14 cellular contexts compared by ENCODE assay signal in genomic region chr19:17325881-17326594, GRCh38. TPM values are rescaled to one million over a fixed set of nuclear protein-coding genes. Genes with fewer than 3 reads are reported as not detected.
DNase-seq lines count a peak whose midpoint lies in the region; ATAC-seq, FAIRE-seq and TF ChIP-seq lines count a peak whose summit lies in the region.
"Had no signal": no experiment of that assay in that cellular context is flagged by ENCODE, and none has a peak within 500 bp of the region (broad histone marks: within the 10 kb centered on the region; RNA-seq: fewer than 3 reads in every experiment).

No MANE protein-coding gene starts in this region.

- intact Hi-C loops in HepG2 (cut with micrococcal nuclease; ENCODE audit: unreplicated experiment): no loop called here

- peaks cover 0 to 7% (median 0%) of the 10 kb centered on the region in 4 donors for H3K36me3 ChIP-seq in liver (ENCODE audit: control insufficient read depth in 4 of 4, insufficient read depth in 3 of 4, low read depth in 1 of 4, low read length in 3 of 4)
- peaks cover 0 to 9% of the 10 kb centered on the region in 2 experiments; a peak in 2 of 5 replicates for H3K36me3 ChIP-seq in HepG2 (replicated peaks in 1 of 2; ENCODE audit: control insufficient read depth in 1 of 2, insufficient read depth in 2 of 2, low read length in 2 of 2)
- H3K36me3 ChIP-seq in neural progenitor cell: no peaks in the 10 kb centered on the region

- BruUV-seq in HepG2 (replicated peaks; lab: Mats Ljungman, UMichigan): no TSS peak

- TF ChIP-seq EP300 in HepG2 (IDR thresholded peaks at IDR 0.05; ENCODE audit: low read depth in 2 of 2, low read length in 2 of 2) (no peak), HepG2 (CRISPR knock-in tag; IDR thresholded peaks at IDR 0.05; ENCODE audit: borderline replicate concordance) (no peak)

- FAIRE-seq in HepG2 (lab: Jason Lieb, UNC): no peak
- FAIRE-seq in GM19239 (lab: Jason Lieb, UNC): no peak
- FAIRE-seq: A204.1 had no signal

- TF ChIP-seq POLR2A in HepG2 (IDR thresholded peaks at IDR 0.05; ENCODE audit: insufficient read depth in 1 of 2, low read depth in 2 of 2, low read length in 2 of 2): no peak

- DNase-seq in HepG2 (ENCODE audit: low spot score) (no peak), globus pallidus (ENCODE audit: low spot score) (peak; percentile 79), neural progenitor cell (ENCODE audit: low spot score) (no peak), GM19239 (ENCODE audit: insufficient read length, low spot score) (no peak)
- DNase-seq in activated CD4-positive, alpha-beta T cell treated with anti-CD3 and anti-CD28 coated beads for 1 hour: no peak
- DNase-seq in effector CD8-positive, alpha-beta T cell (lab: John Stamatoyannopoulos, UW): no peak
- DNase-seq: activated CD4-positive, alpha-beta T cell treated with anti-CD3 and anti-CD28 coated beads, Interleukin-2, amount 10 ng/mL, durations not matched to agents 7 days and 5 days; activated T-cell treated with anti-CD3 and anti-CD28 coated beads, Interleukin-2, amount 50 U/mL, for 72 hours; OCI-M1; T-helper 1 cell had no signal

- TF ChIP-seq RAD21 in liver (IDR thresholded peaks at IDR 0.05): no peak
- TF ChIP-seq RAD21 in HepG2 (CRISPR knock-in tag; IDR thresholded peaks at IDR 0.05): no peak

- H3K4me2 ChIP-seq in HepG2 (ENCODE audit: low read depth, low read length) (no peak overlapping the region), neural progenitor cell (peak overlapping the region; percentile 12)

- no peak overlapping the region for H3K9ac ChIP-seq in liver (ENCODE audit: low read depth in 1 of 2, low read length in 2 of 2)
- no peak overlapping the region for H3K9ac ChIP-seq in HepG2 (ENCODE audit: insufficient read depth, low read depth, low read length)
- no peak overlapping the region for H3K9ac ChIP-seq in neural progenitor cell

- TF ChIP-seq CTCF in liver (IDR thresholded peaks at IDR 0.05; ENCODE audit: low read depth, low read length, missing input control) (no peak), HepG2 (CRISPR knock-in tag; IDR thresholded peaks at IDR 0.05) (no peak), neural progenitor cell (IDR thresholded peaks at IDR 0.05) (no peak)

- H3K4me3 Mint-ChIP-seq in neural progenitor cell: no peak overlapping the region
- H3K4me3 Mint-ChIP-seq: activated CD4-positive, alpha-beta T cell treated with anti-CD3 and anti-CD28 coated beads, Interleukin-2, amount 10 ng/mL, durations not matched to agents 7 days and 5 days had no signal

- no peak overlapping the region for H3K27ac ChIP-seq in liver (ENCODE audit: low read depth in 1 of 2, low read length in 2 of 2)
- H3K27ac ChIP-seq in HepG2 (ENCODE audit: extremely low read length, insufficient read depth, low read length): no peak overlapping the region
- no peak overlapping the region for H3K27ac ChIP-seq in neural progenitor cell

- no peak overlapping the region for H3K27ac Mint-ChIP-seq in neural progenitor cell
- H3K27ac Mint-ChIP-seq: activated CD4-positive, alpha-beta T cell treated with anti-CD3 and anti-CD28 coated beads, Interleukin-2, amount 10 ng/mL, durations not matched to agents 7 days and 5 days; activated T-cell treated with anti-CD3 and anti-CD28 coated beads, Interleukin-2, amount 50 U/mL, for 72 hours had no signal

- in situ Hi-C loops in HepG2 (cut with HindIII; ENCODE audit: extremely low pct_ligation_motif_present, low pct_unique_long_range_greater_than_20kb): no loop called here

- H3K27me3 ChIP-seq in liver (ENCODE audit: control insufficient read depth in 4 of 4, insufficient read depth in 4 of 4, low read length in 3 of 4) (no peaks in the 10 kb centered on the region), HepG2 (ENCODE audit: control insufficient read depth in 1 of 2, insufficient read depth in 2 of 2, low read length in 2 of 2) (no peaks in the 10 kb centered on the region), neural progenitor cell (peaks cover 17% of the 10 kb centered on the region)

- H3K9me3 Mint-ChIP-seq in neural progenitor cell: no peaks in the 10 kb centered on the region
- H3K9me3 Mint-ChIP-seq: activated CD4-positive, alpha-beta T cell treated with anti-CD3 and anti-CD28 coated beads, Interleukin-2, amount 10 ng/mL, durations not matched to agents 7 days and 5 days; activated T-cell treated with anti-CD3 and anti-CD28 coated beads, Interleukin-2, amount 50 U/mL, for 72 hours had no signal

- H3K27me3 Mint-ChIP-seq in neural progenitor cell (ENCODE audit: insufficient read depth, low read depth): peaks cover under 1% of the 10 kb centered on the region

- H3K4me1 ChIP-seq in liver (ENCODE audit: control insufficient read depth in 4 of 4, insufficient read depth in 4 of 4, low read length in 3 of 4) (peaks cover 12 to 23% (median 14%) of the 10 kb centered on the region in 4 donors), HepG2 (ENCODE audit: insufficient read depth, low read length) (peaks cover 8% of the 10 kb centered on the region), neural progenitor cell (peaks cover 18% of the 10 kb centered on the region)

- ATAC-seq in HepG2: no peak
- no peak for ATAC-seq in GM18511 (IDR thresholded peaks at IDR 0.05; ENCODE audit: unreplicated experiment)
- ATAC-seq: activated T-cell treated with anti-CD3 and anti-CD28 coated beads, Interleukin-2, amount 50 U/mL, for 72 hours; mucosa of descending colon had no signal

- POLR2A ChIA-PET in HepG2 (lab: Yijun Ruan, JAX): no interaction called here

- peaks cover 8% of the 10 kb centered on the region for H3K4me1 Mint-ChIP-seq in neural progenitor cell

- no peaks in the 10 kb centered on the region for H3K9me3 ChIP-seq in liver (ENCODE audit: control insufficient read depth in 4 of 4, low read length in 3 of 4)
- no peaks in the 10 kb centered on the region for H3K9me3 ChIP-seq in HepG2 (ENCODE audit: low read length)
- no peaks in the 10 kb centered on the region for H3K9me3 ChIP-seq in neural progenitor cell (ENCODE audit: low read depth)
- H3K9me3 ChIP-seq: mucosa of descending colon had no signal

- H2AFZ ChIP-seq in HepG2 (ENCODE audit: low read length) (no peak overlapping the region), neural progenitor cell (replicated peaks) (no peak overlapping the region)

- H3K79me2 ChIP-seq in HepG2 (ENCODE audit: insufficient read depth, low read length) (no peaks in the 10 kb centered on the region), neural progenitor cell (ENCODE audit: low read depth) (no peaks in the 10 kb centered on the region)

- H3K4me3 ChIP-seq in liver (ENCODE audit: low read depth in 1 of 3, low read length in 3 of 3) (no peak overlapping the region), HepG2 (replicated peaks in 1 of 3; ENCODE audit: insufficient read depth in 1 of 3, low read depth in 2 of 3, low read length in 3 of 3) (no peak overlapping the region), neural progenitor cell (no peak overlapping the region)
- H3K4me3 ChIP-seq: mucosa of descending colon had no signal

- H3F3A ChIP-seq in neural progenitor cell (ENCODE audit: low read depth): peaks cover 45% of the 10 kb centered on the region

- H4K20me1 ChIP-seq in HepG2 (ENCODE audit: insufficient read depth, low read length) (no peaks in the 10 kb centered on the region), neural progenitor cell (ENCODE audit: low read depth) (peaks cover 6% of the 10 kb centered on the region)

- peaks cover 8% of the 10 kb centered on the region for H3K36me3 Mint-ChIP-seq in neural progenitor cell

- 55% methylated on average over 17 of the region's 17 CpGs for WGBS in liver
- WGBS in HepG2 (ENCODE audit: low lambda C conversion rate): 91% methylated on average over 17 of the region's 17 CpGs

- CTCF ChIA-PET in HepG2 (lab: Yijun Ruan, JAX; ENCODE audit: low intra/inter-chr PET ratio, low total read pairs): no interaction called here

RNA-seq across cellular contexts. Expression of gene ANO8, which starts 8.6 kb away (rescaled TPM):
- total RNA-seq in liver (1 to 10 TPM; 1.8 to 5.8 TPM), HepG2 (2016; rRNA removed; fragmentation: Illumina TruSeq; extraction: Trizol) (0.79 and 1.8 TPM in 2 replicates), neural progenitor cell (ENCODE audit: low replicate concordance) (11.4 and 25.0 TPM in 2 replicates)
- polyA plus RNA-seq in liver (1 to 10 TPM in 1 of 2 donors, under 1 TPM in 1; 0.75 to 2.3 TPM), HepG2 (2011; rRNA removed) (3.5 and 5.1 TPM in 2 replicates)
- 0.26 and 0.51 TPM in 2 replicates for total RNA-seq in HepG2 (2016; cell fraction: cytosol; rRNA removed; fragmentation: Illumina TruSeq; extraction: Trizol; ENCODE audit: low read depth)
- total RNA-seq in HepG2 (2016; cell fraction: insoluble cytoplasmic fraction; rRNA removed; fragmentation: Illumina TruSeq; extraction: Trizol): 0.62 and 2.2 TPM in 2 replicates
- total RNA-seq in HepG2 (2016; cell fraction: membrane; rRNA removed; fragmentation: Illumina TruSeq; extraction: Trizol): 0.69 and 0.87 TPM in 2 replicates
- total RNA-seq in HepG2 (2016; cell fraction: nucleus; rRNA removed; fragmentation: Illumina TruSeq; extraction: Trizol): 3.0 and 3.6 TPM in 2 replicates
- polyA plus RNA-seq in HepG2 (2011; cell fraction: cytosol; rRNA removed): 1.8 and 2.2 TPM in 2 replicates
- polyA plus RNA-seq in HepG2 (2011; cell fraction: nucleus; rRNA removed): 27.1 and 30.5 TPM in 2 replicates
- 3.2 and 4.5 TPM in 2 replicates for polyA plus RNA-seq in HepG2 (2012)
- polyA plus RNA-seq in HepG2 (2016; cell fraction: cytosol; fragmentation: Illumina TruSeq; extraction: Trizol; ENCODE audit: low read depth): 0.24 and 0.28 TPM in 2 replicates
- 0.87 and 1.1 TPM in 2 replicates for polyA plus RNA-seq in HepG2 (2016; cell fraction: insoluble cytoplasmic fraction; fragmentation: Illumina TruSeq; extraction: Trizol; ENCODE audit: low read depth)
- 0.37 and 0.50 TPM in 2 replicates for polyA plus RNA-seq in HepG2 (2016; cell fraction: membrane; fragmentation: Illumina TruSeq; extraction: Trizol; ENCODE audit: low read depth)
- polyA plus RNA-seq in HepG2 (2016; cell fraction: nucleus; fragmentation: Illumina TruSeq; extraction: Trizol; ENCODE audit: insufficient read depth, low read depth): 12.4 and 14.0 TPM in 2 replicates
- 7.6 and 10.4 TPM in 2 replicates for polyA minus RNA-seq in HepG2 (2011; rRNA and poly(A)+ RNA removed; ENCODE audit: low replicate concordance)
- polyA minus RNA-seq in HepG2 (2011; cell fraction: cytosol; rRNA and poly(A)+ RNA removed): 3.0 TPM in 2 replicates
- 9.2 and 9.3 TPM in 2 replicates for polyA minus RNA-seq in HepG2 (2011; cell fraction: nucleus; rRNA and poly(A)+ RNA removed)

RNA-seq across cellular contexts. Expression of gene GTPBP3, which starts 11.3 kb away (rescaled TPM):
- total RNA-seq in liver (10 to 100 TPM in 1 of 2 donors, 1 to 10 TPM in 1; 9.8 to 15.5 TPM), HepG2 (2016; rRNA removed; fragmentation: Illumina TruSeq; extraction: Trizol) (21.9 and 30.0 TPM in 2 replicates), neural progenitor cell (ENCODE audit: low replicate concordance) (13.2 and 47.6 TPM in 2 replicates)
- polyA plus RNA-seq in liver (1 to 10 TPM; 4.9 to 9.4 TPM), HepG2 (2011; rRNA removed) (17.5 and 19.4 TPM in 2 replicates)
- 7.6 and 7.7 TPM in 2 replicates for total RNA-seq in HepG2 (2016; cell fraction: cytosol; rRNA removed; fragmentation: Illumina TruSeq; extraction: Trizol; ENCODE audit: low read depth)
- 20.5 and 30.8 TPM in 2 replicates for total RNA-seq in HepG2 (2016; cell fraction: insoluble cytoplasmic fraction; rRNA removed; fragmentation: Illumina TruSeq; extraction: Trizol)
- 10.2 and 11.9 TPM in 2 replicates for total RNA-seq in HepG2 (2016; cell fraction: membrane; rRNA removed; fragmentation: Illumina TruSeq; extraction: Trizol)
- 21.2 and 29.1 TPM in 2 replicates for total RNA-seq in HepG2 (2016; cell fraction: nucleus; rRNA removed; fragmentation: Illumina TruSeq; extraction: Trizol)
- polyA plus RNA-seq in HepG2 (2011; cell fraction: cytosol; rRNA removed): 12.8 and 16.0 TPM in 2 replicates
- 70.0 and 87.3 TPM in 2 replicates for polyA plus RNA-seq in HepG2 (2011; cell fraction: nucleus; rRNA removed)
- polyA plus RNA-seq in HepG2 (2012): 18.4 and 23.1 TPM in 2 replicates
- polyA plus RNA-seq in HepG2 (2016; cell fraction: cytosol; fragmentation: Illumina TruSeq; extraction: Trizol; ENCODE audit: low read depth): 2.2 and 2.4 TPM in 2 replicates
- polyA plus RNA-seq in HepG2 (2016; cell fraction: insoluble cytoplasmic fraction; fragmentation: Illumina TruSeq; extraction: Trizol; ENCODE audit: low read depth): 28.4 and 29.4 TPM in 2 replicates
- 6.0 and 6.4 TPM in 2 replicates for polyA plus RNA-seq in HepG2 (2016; cell fraction: membrane; fragmentation: Illumina TruSeq; extraction: Trizol; ENCODE audit: low read depth)
- polyA plus RNA-seq in HepG2 (2016; cell fraction: nucleus; fragmentation: Illumina TruSeq; extraction: Trizol; ENCODE audit: insufficient read depth, low read depth): 98.3 and 114 TPM in 2 replicates
- polyA minus RNA-seq in HepG2 (2011; rRNA and poly(A)+ RNA removed; ENCODE audit: low replicate concordance): 24.6 and 34.1 TPM in 2 replicates
- 13.8 and 14.8 TPM in 2 replicates for polyA minus RNA-seq in HepG2 (2011; cell fraction: cytosol; rRNA and poly(A)+ RNA removed)
- 29.1 and 29.5 TPM in 2 replicates for polyA minus RNA-seq in HepG2 (2011; cell fraction: nucleus; rRNA and poly(A)+ RNA removed)

RNA-seq across cellular contexts. Expression of gene DDA1, which starts 16.7 kb away (rescaled TPM):
- total RNA-seq in liver: 10 to 100 TPM in 1 of 2 donors, 1 to 10 TPM in 1; 7.9 to 13.5 TPM
- polyA plus RNA-seq in liver: 10 to 100 TPM; 28.2 to 37.9 TPM
- 17.5 and 24.5 TPM in 2 replicates for total RNA-seq in HepG2 (2016; rRNA removed; fragmentation: Illumina TruSeq; extraction: Trizol)
- total RNA-seq in HepG2 (2016; cell fraction: cytosol; rRNA removed; fragmentation: Illumina TruSeq; extraction: Trizol; ENCODE audit: low read depth): 25.4 and 29.1 TPM in 2 replicates
- total RNA-seq in HepG2 (2016; cell fraction: insoluble cytoplasmic fraction; rRNA removed; fragmentation: Illumina TruSeq; extraction: Trizol): 15.9 and 21.5 TPM in 2 replicates
- 26.5 and 27.3 TPM in 2 replicates for total RNA-seq in HepG2 (2016; cell fraction: membrane; rRNA removed; fragmentation: Illumina TruSeq; extraction: Trizol)
- total RNA-seq in HepG2 (2016; cell fraction: nucleus; rRNA removed; fragmentation: Illumina TruSeq; extraction: Trizol): 12.8 and 19.3 TPM in 2 replicates
- polyA plus RNA-seq in HepG2 (2011; rRNA removed): 26.0 and 26.6 TPM in 2 replicates
- polyA plus RNA-seq in HepG2 (2011; cell fraction: cytosol; rRNA removed): 26.2 and 28.7 TPM in 2 replicates
- polyA plus RNA-seq in HepG2 (2011; cell fraction: nucleus; rRNA removed): 28.5 and 30.3 TPM in 2 replicates
- 23.7 and 24.8 TPM in 2 replicates for polyA plus RNA-seq in HepG2 (2012)
- polyA plus RNA-seq in HepG2 (2016; cell fraction: cytosol; fragmentation: Illumina TruSeq; extraction: Trizol; ENCODE audit: low read depth): 60.1 and 61.7 TPM in 2 replicates
- 37.0 and 42.5 TPM in 2 replicates for polyA plus RNA-seq in HepG2 (2016; cell fraction: insoluble cytoplasmic fraction; fragmentation: Illumina TruSeq; extraction: Trizol; ENCODE audit: low read depth)
- 48.4 and 51.3 TPM in 2 replicates for polyA plus RNA-seq in HepG2 (2016; cell fraction: membrane; fragmentation: Illumina TruSeq; extraction: Trizol; ENCODE audit: low read depth)
- polyA plus RNA-seq in HepG2 (2016; cell fraction: nucleus; fragmentation: Illumina TruSeq; extraction: Trizol; ENCODE audit: insufficient read depth, low read depth): 41.0 and 47.5 TPM in 2 replicates
- 10.1 and 17.7 TPM in 2 replicates for polyA minus RNA-seq in HepG2 (2011; rRNA and poly(A)+ RNA removed; ENCODE audit: low replicate concordance)
- 6.3 and 6.9 TPM in 2 replicates for polyA minus RNA-seq in HepG2 (2011; cell fraction: cytosol; rRNA and poly(A)+ RNA removed)
- 7.2 and 10.8 TPM in 2 replicates for polyA minus RNA-seq in HepG2 (2011; cell fraction: nucleus; rRNA and poly(A)+ RNA removed)
- 21.9 and 27.7 TPM in 2 replicates for total RNA-seq in neural progenitor cell (ENCODE audit: low replicate concordance)

RNA-seq across cellular contexts. Expression of gene MRPL34, which starts 20.4 kb away (rescaled TPM):
- total RNA-seq in liver (100 to 1,000 TPM in 1 of 2 donors, 10 to 100 TPM in 1; 23.3 to 123 TPM), HepG2 (2016; rRNA removed; fragmentation: Illumina TruSeq; extraction: Trizol) (77.3 and 93.6 TPM in 2 replicates), neural progenitor cell (ENCODE audit: low replicate concordance) (25.9 and 38.8 TPM in 2 replicates)
- polyA plus RNA-seq in liver (100 to 1,000 TPM; 158 to 301 TPM), HepG2 (2011; rRNA removed) (67.7 and 74.0 TPM in 2 replicates)
- total RNA-seq in HepG2 (2016; cell fraction: cytosol; rRNA removed; fragmentation: Illumina TruSeq; extraction: Trizol; ENCODE audit: low read depth): 45.1 and 52.9 TPM in 2 replicates
- 85.6 and 107 TPM in 2 replicates for total RNA-seq in HepG2 (2016; cell fraction: insoluble cytoplasmic fraction; rRNA removed; fragmentation: Illumina TruSeq; extraction: Trizol)
- 66.3 and 68.2 TPM in 2 replicates for total RNA-seq in HepG2 (2016; cell fraction: membrane; rRNA removed; fragmentation: Illumina TruSeq; extraction: Trizol)
- 30.0 and 33.9 TPM in 2 replicates for total RNA-seq in HepG2 (2016; cell fraction: nucleus; rRNA removed; fragmentation: Illumina TruSeq; extraction: Trizol)
- 58.9 and 74.9 TPM in 2 replicates for polyA plus RNA-seq in HepG2 (2011; cell fraction: cytosol; rRNA removed)
- polyA plus RNA-seq in HepG2 (2011; cell fraction: nucleus; rRNA removed): 20.3 and 25.7 TPM in 2 replicates
- 44.9 and 52.3 TPM in 2 replicates for polyA plus RNA-seq in HepG2 (2012)
- polyA plus RNA-seq in HepG2 (2016; cell fraction: cytosol; fragmentation: Illumina TruSeq; extraction: Trizol; ENCODE audit: low read depth): 56.0 and 60.4 TPM in 2 replicates
- polyA plus RNA-seq in HepG2 (2016; cell fraction: insoluble cytoplasmic fraction; fragmentation: Illumina TruSeq; extraction: Trizol; ENCODE audit: low read depth): 143 and 167 TPM in 2 replicates
- polyA plus RNA-seq in HepG2 (2016; cell fraction: membrane; fragmentation: Illumina TruSeq; extraction: Trizol; ENCODE audit: low read depth): 87.6 and 88.1 TPM in 2 replicates
- polyA plus RNA-seq in HepG2 (2016; cell fraction: nucleus; fragmentation: Illumina TruSeq; extraction: Trizol; ENCODE audit: insufficient read depth, low read depth): 83.1 and 91.2 TPM in 2 replicates
- polyA minus RNA-seq in HepG2 (2011; rRNA and poly(A)+ RNA removed; ENCODE audit: low replicate concordance): 18.5 and 37.3 TPM in 2 replicates
- 16.2 and 18.6 TPM in 2 replicates for polyA minus RNA-seq in HepG2 (2011; cell fraction: cytosol; rRNA and poly(A)+ RNA removed)
- polyA minus RNA-seq in HepG2 (2011; cell fraction: nucleus; rRNA and poly(A)+ RNA removed): 3.0 and 5.1 TPM in 2 replicates

RNA-seq across cellular contexts. Expression of gene ABHD8, which starts 22.8 kb away (rescaled TPM):
- total RNA-seq in liver (10 to 100 TPM in 1 of 2 donors, 1 to 10 TPM in 1; 6.3 to 26.9 TPM), HepG2 (2016; rRNA removed; fragmentation: Illumina TruSeq; extraction: Trizol) (5.6 and 7.2 TPM in 2 replicates), neural progenitor cell (ENCODE audit: low replicate concordance) (4.6 and 13.3 TPM in 2 replicates)
- polyA plus RNA-seq in liver (10 to 100 TPM in 1 of 2 donors, 1 to 10 TPM in 1; 8.6 to 20.2 TPM), HepG2 (2011; rRNA removed) (6.3 and 9.9 TPM in 2 replicates)
- total RNA-seq in HepG2 (2016; cell fraction: cytosol; rRNA removed; fragmentation: Illumina TruSeq; extraction: Trizol; ENCODE audit: low read depth): 8.5 and 10.5 TPM in 2 replicates
- total RNA-seq in HepG2 (2016; cell fraction: insoluble cytoplasmic fraction; rRNA removed; fragmentation: Illumina TruSeq; extraction: Trizol): 4.8 and 6.5 TPM in 2 replicates
- 17.7 and 20.6 TPM in 2 replicates for total RNA-seq in HepG2 (2016; cell fraction: membrane; rRNA removed; fragmentation: Illumina TruSeq; extraction: Trizol)
- 2.8 and 3.3 TPM in 2 replicates for total RNA-seq in HepG2 (2016; cell fraction: nucleus; rRNA removed; fragmentation: Illumina TruSeq; extraction: Trizol)
- polyA plus RNA-seq in HepG2 (2011; cell fraction: cytosol; rRNA removed): 8.3 and 14.2 TPM in 2 replicates
- 8.7 and 9.0 TPM in 2 replicates for polyA plus RNA-seq in HepG2 (2011; cell fraction: nucleus; rRNA removed)
- 5.9 and 7.7 TPM in 2 replicates for polyA plus RNA-seq in HepG2 (2012)
- polyA plus RNA-seq in HepG2 (2016; cell fraction: cytosol; fragmentation: Illumina TruSeq; extraction: Trizol; ENCODE audit: low read depth): 15.3 and 17.8 TPM in 2 replicates
- polyA plus RNA-seq in HepG2 (2016; cell fraction: insoluble cytoplasmic fraction; fragmentation: Illumina TruSeq; extraction: Trizol; ENCODE audit: low read depth): 7.9 and 9.0 TPM in 2 replicates
- 23.3 and 24.4 TPM in 2 replicates for polyA plus RNA-seq in HepG2 (2016; cell fraction: membrane; fragmentation: Illumina TruSeq; extraction: Trizol; ENCODE audit: low read depth)
- polyA plus RNA-seq in HepG2 (2016; cell fraction: nucleus; fragmentation: Illumina TruSeq; extraction: Trizol; ENCODE audit: insufficient read depth, low read depth): 6.1 and 8.3 TPM in 2 replicates
- polyA minus RNA-seq in HepG2 (2011; rRNA and poly(A)+ RNA removed; ENCODE audit: low replicate concordance): 4.2 and 22.1 TPM in 2 replicates
- 9.0 and 9.2 TPM in 2 replicates for polyA minus RNA-seq in HepG2 (2011; cell fraction: cytosol; rRNA and poly(A)+ RNA removed)
- polyA minus RNA-seq in HepG2 (2011; cell fraction: nucleus; rRNA and poly(A)+ RNA removed): 4.6 and 6.1 TPM in 2 replicates
